ENCODE assay signal across 24 cellular contexts in genomic region chr6:51936536-51936935, GRCh38.
"Had no signal": no experiment of that assay in that cellular context is flagged by ENCODE, and none has a peak within 500 bp of the region (broad histone marks: within the 10 kb centered on the region; RNA-seq: fewer than 3 reads in every experiment).

No MANE protein-coding gene starts in this region.

- H3K4me3 Mint-ChIP-seq: dendritic cell treated with granulocyte-macrophage colony-stimulating factor and Interleukin-4, amounts not matched to agents 40 ng/mL and 50 ng/mL, for 4 days; effector memory CD8-positive, alpha-beta T cell; naive B cell; nephron progenitor cell had no signal

- H3K27ac Mint-ChIP-seq: dendritic cell treated with granulocyte-macrophage colony-stimulating factor and Interleukin-4, amounts not matched to agents 40 ng/mL and 50 ng/mL, for 4 days; effector memory CD8-positive, alpha-beta T cell; naive B cell; nephron progenitor cell had no signal

- DNase-seq: cerebellar nuclear complex; effector memory CD8-positive, alpha-beta T cell; esophagus squamous epithelium; foreskin fibroblast; glutamatergic neuron; left ventricle myocardium superior; mesenchymal stem cell; naive B cell; nephron progenitor cell; retina; right lobe of liver; stimulated activated CD4-positive, alpha-beta T cell treated with anti-CD3 and anti-CD28 coated beads, Interleukin-12 subunit alpha, Interleukin-12 subunit beta, amount 100 ng/mL, for 4 hours; stimulated activated naive CD4-positive, alpha-beta T cell; stomach; substantia nigra; trophoblast cell had no signal

- H2AFZ ChIP-seq: parathyroid adenoma had no signal

- H3K4me3 ChIP-seq: esophagus squamous epithelium, gastroesophageal sphincter, lung, prostate gland, right lobe of liver, skin epidermis, stomach, thoracic aorta had no signal

- H3K4me1 Mint-ChIP-seq: naive B cell, nephron progenitor cell had no signal

- H3K27ac ChIP-seq: epithelial cell of prostate, esophagus squamous epithelium, gastroesophageal sphincter, parathyroid adenoma, prostate gland, right lobe of liver, skin epidermis, stomach, thoracic aorta had no signal

- H3K4me1 ChIP-seq: esophagus squamous epithelium, gastroesophageal sphincter, parathyroid adenoma, prostate gland, right lobe of liver had no signal

- H3K9me3 ChIP-seq: esophagus squamous epithelium, gastroesophageal sphincter, prostate gland, right lobe of liver, stomach, thoracic aorta had no signal

- H3K79me2 ChIP-seq: parathyroid adenoma had no signal

- H3K36me3 ChIP-seq: esophagus squamous epithelium, gastroesophageal sphincter, prostate gland, right lobe of liver, stomach, thoracic aorta had no signal

- H3K9me3 Mint-ChIP-seq: dendritic cell treated with granulocyte-macrophage colony-stimulating factor and Interleukin-4, amounts not matched to agents 40 ng/mL and 50 ng/mL, for 4 days had no signal

- H3K9ac ChIP-seq: parathyroid adenoma had no signal

- H3K27me3 Mint-ChIP-seq: dendritic cell treated with granulocyte-macrophage colony-stimulating factor and Interleukin-4, amounts not matched to agents 40 ng/mL and 50 ng/mL, for 4 days; effector memory CD8-positive, alpha-beta T cell had no signal

- H3K27me3 ChIP-seq: esophagus squamous epithelium, gastroesophageal sphincter, right lobe of liver, stomach had no signal
